Comparison of ENCODE assay signal across 8 cellular contexts in the genomic region with DNA sequence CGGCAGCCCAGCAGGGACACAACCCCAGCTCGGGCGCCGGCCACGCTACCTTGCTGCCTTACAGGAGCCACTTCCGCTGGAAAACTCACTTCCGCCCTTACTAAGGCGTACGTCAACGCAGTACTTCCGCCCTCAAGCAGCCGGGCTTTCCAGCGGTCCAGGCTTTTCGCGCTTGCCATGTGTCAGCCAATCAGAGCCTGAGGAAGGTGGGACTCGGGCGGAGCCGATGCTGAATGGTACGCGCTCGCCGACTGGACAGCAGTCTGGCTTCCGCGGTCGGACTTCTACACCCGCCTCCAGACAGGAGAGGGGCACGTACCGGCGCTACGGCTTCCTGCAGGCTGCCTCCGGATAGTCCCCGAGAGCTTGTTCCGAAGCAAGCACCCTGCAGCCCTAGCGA. TPM values are rescaled to one million over a fixed set of nuclear protein-coding genes. Genes with fewer than 3 reads are reported as not detected.
DNase-seq lines count a peak whose midpoint lies in the region; ATAC-seq and TF ChIP-seq lines count a peak whose summit lies in the region.
"Not testable (repeated sequence)": the region's sequence is repeated elsewhere in the genome, so short reads cannot be mapped to it uniquely, and the experiment has no call there.

A gene (minus strand): TSS at position 52 of the 400 bp plus-strand sequence. CDS start 71 bp downstream, outside the sequence.
A gene (plus strand): TSS at position 261 of the 400 bp plus-strand sequence. CDS start 210 bp downstream, outside the sequence.

- DNase-seq in AG09309 (ENCODE audit: low read depth); HL-60 (ENCODE audit: low read depth in 1 of 2, low spot score in 1 of 2); effector memory CD8-positive, alpha-beta T cell; left colon; retinal pigment epithelial cell (ENCODE audit: low read depth): not testable (repeated sequence)

- H3K4me3 Mint-ChIP-seq in effector memory CD8-positive, alpha-beta T cell: not testable (repeated sequence)

- H3K4me3 ChIP-seq in AG09309 (ENCODE audit: control insufficient read depth, low read depth, low read length): peak within 1 kb of the TSS; percentile 37
- peak within 1 kb of the TSS; percentile 44 for H3K4me3 ChIP-seq in HL-60 (replicated peaks; ENCODE audit: insufficient read depth, low read length)
- H3K4me3 ChIP-seq in retinal pigment epithelial cell (ENCODE audit: low read length): peak within 1 kb of the TSS; percentile 42

- not testable (repeated sequence) for H3K27me3 Mint-ChIP-seq in effector memory CD8-positive, alpha-beta T cell

- not testable (repeated sequence) for H3K27ac Mint-ChIP-seq in effector memory CD8-positive, alpha-beta T cell

- H3K27ac ChIP-seq in HL-60 (replicated peaks): not testable (repeated sequence)

- H3K36me3 Mint-ChIP-seq in effector memory CD8-positive, alpha-beta T cell (ENCODE audit: insufficient read depth): not testable (repeated sequence)

- TF ChIP-seq CTCF in AG09309 (IDR thresholded peaks at IDR 0.05; ENCODE audit: control insufficient read depth, insufficient read depth, low read depth, low read length, missing control alignments); HL-60 (IDR thresholded peaks at IDR 0.05; ENCODE audit: insufficient read depth, low read length); retinal pigment epithelial cell (conservative IDR thresholded peaks at IDR 0.05; ENCODE audit: low read depth, low read length): not testable (repeated sequence)

- H3K4me1 Mint-ChIP-seq in effector memory CD8-positive, alpha-beta T cell (ENCODE audit: low read depth in 2 of 2): not testable (repeated sequence)

- not testable (repeated sequence) for H3K27me3 ChIP-seq in HL-60 (ENCODE audit: insufficient read depth, poor library complexity, severe bottlenecking)

- H3K9me3 Mint-ChIP-seq in effector memory CD8-positive, alpha-beta T cell: not testable (repeated sequence)

- ATAC-seq in GM19023 (IDR thresholded peaks at IDR 0.05; ENCODE audit: unreplicated experiment) (peak; percentile 90), HG02623 (IDR thresholded peaks at IDR 0.05; ENCODE audit: unreplicated experiment) (peak; percentile 86), left colon (peak; percentile 82)
- peak; percentile 87 to 91 for ATAC-seq in activated CD4-positive, CD25-positive, alpha-beta regulatory T cell treated with anti-CD3 and anti-CD28 coated beads, Interleukin-2, amount 50 U/mL, for 24 hours
- ATAC-seq in effector memory CD8-positive, alpha-beta T cell (replicated peaks): peak; percentile 87

- intact Hi-C loops in left colon (cut with DNase I, micrococcal nuclease): not testable (repeated sequence)

RNA-seq across cellular contexts. Expression of the first gene that starts in this region (rescaled TPM):
- 100 to 1,000 TPM; 156 to 192 TPM for total RNA-seq in left colon

RNA-seq across cellular contexts. Expression of the second gene that starts in this region (rescaled TPM):
- 10 to 100 TPM; 84.5 to 86.9 TPM for total RNA-seq in left colon
